34 cellular contexts compared by ENCODE assay signal in genomic region chr3:108503722-108504121, GRCh38.
"Had no signal": no experiment of that assay in that cellular context is flagged by ENCODE, and none has a peak within 500 bp of the region (broad histone marks: within the 10 kb centered on the region; RNA-seq: fewer than 3 reads in every experiment).

No MANE protein-coding gene starts in this region.

- H3K4me3 ChIP-seq: MG63 had no signal

- DNase-seq: Karpas-422, Kasumi-1, MG63, MM.1S, MV-4-11, NCI-H1048, NCI-H1092, NCI-H1092 treated with DMSO at 0.1 percent for 48 hours, NCI-H1105, NCI-H1105 treated with DMSO at 0.1 percent for 48 hours, NCI-H1417, NCI-H1417 treated with DMSO at 0.1 percent for 48 hours, NCI-H1436, NCI-H1436 treated with DMSO at 0.1 percent for 48 hours, NCI-H146, NCI-H1694, NCI-H1694 treated with DMSO at 0.1 percent for 48 hours, NCI-H187, NCI-H187 treated with DMSO at 0.1 percent for 48 hours, NCI-H1930, NCI-H2029, NCI-H2029 treated with DMSO at 0.1 percent for 48 hours, NCI-H2081, NCI-H2081 treated with DMSO at 0.1 percent for 48 hours, NCI-H2107, NCI-H2171, NCI-H2171 treated with DMSO at 0.1 percent for 48 hours, NCI-H2227 treated with DMSO at 0.1 percent for 48 hours, NCI-H226, NCI-H345, NCI-H446, NCI-H446 treated with DMSO at 0.1 percent for 48 hours, NCI-H510A had no signal

- H3K9ac ChIP-seq: KMS-11 had no signal

- H3K36me3 ChIP-seq: MG63 had no signal

- H3K4me2 ChIP-seq: KMS-11 had no signal

- H3K27me3 ChIP-seq: MG63 had no signal

- H3K9me3 ChIP-seq: MG63 had no signal

- H3K27ac ChIP-seq: KMS-11 had no signal
